Comparison of ENCODE assay signal across 27 cellular contexts in the genomic region with DNA sequence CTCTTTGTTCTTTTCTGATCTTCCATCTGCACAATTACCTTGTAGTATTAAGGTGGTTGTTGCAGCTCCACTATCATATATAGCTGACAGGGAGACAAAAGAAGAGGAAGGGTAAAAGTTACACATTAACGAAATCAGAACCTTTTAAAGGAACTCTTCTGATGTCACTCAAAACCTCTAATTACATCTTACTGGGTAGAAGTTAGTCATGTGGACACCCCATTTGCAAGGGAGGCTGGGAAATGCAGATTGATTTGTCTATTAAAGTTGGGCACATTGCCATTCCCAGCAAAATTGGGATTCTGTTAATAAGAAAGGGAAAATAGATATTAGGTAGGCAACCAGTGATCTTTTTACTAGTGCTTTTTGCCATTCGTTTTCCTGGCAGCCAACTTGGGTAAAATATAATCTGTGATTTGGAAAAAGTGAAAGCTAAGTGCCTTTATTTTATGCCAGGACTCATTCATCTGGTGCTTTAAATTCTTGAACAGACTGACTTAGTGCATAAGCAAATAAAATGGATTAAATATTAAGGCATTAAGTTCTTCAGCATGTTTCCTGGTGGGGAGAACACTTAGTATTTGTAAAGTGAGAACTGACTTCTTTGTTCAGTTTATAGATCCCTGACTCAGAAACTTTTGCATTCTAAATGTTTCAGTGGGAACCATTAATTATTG.
A peak's percentile ranks its signal among the peaks of the same experiment; 100 is the strongest.
DNase-seq lines count a peak whose midpoint lies in the region; FAIRE-seq and TF ChIP-seq lines count a peak whose summit lies in the region.
"Had no signal": no experiment of that assay in that cellular context is flagged by ENCODE, and none has a peak within 500 bp of the region (broad histone marks: within the 10 kb centered on the region; RNA-seq: fewer than 3 reads in every experiment).

No MANE protein-coding gene starts in this region.

- no peaks in the 10 kb centered on the region for H3K36me3 Mint-ChIP-seq in type B pancreatic cell
- H3K36me3 Mint-ChIP-seq: activated naive CD4-positive, alpha-beta T cell treated with anti-CD3 and anti-CD28 coated beads, Interleukin-2, amount 50 U/mL, for 24 hours; CD4-positive, alpha-beta memory T cell had no signal

- dilution Hi-C loops in mammary epithelial cell (cut with HindIII; ENCODE audit: low sequenced_read_pairs) (no loop called here), endothelial cell of umbilical vein (cut with MboI; ENCODE audit: extremely low pct_ligation_motif_present, low sequenced_read_pairs) (no loop called here)

- H3K36me3 ChIP-seq in mammary epithelial cell (ENCODE audit: insufficient read depth, low read length) (no peaks in the 10 kb centered on the region), breast epithelium (no peaks in the 10 kb centered on the region), endothelial cell of umbilical vein (ENCODE audit: control insufficient read depth in 2 of 2, extremely low read depth in 1 of 2, insufficient read depth in 2 of 2, low read length in 2 of 2) (no peaks in the 10 kb centered on the region)
- H3K36me3 ChIP-seq: brain microvascular endothelial cell, gastroesophageal sphincter, MG63, prostate gland, sigmoid colon, upper lobe of left lung had no signal

- no peak overlapping the region for H3K4me3 Mint-ChIP-seq in type B pancreatic cell
- H3K4me3 Mint-ChIP-seq: activated CD4-positive, alpha-beta T cell treated with anti-CD3 and anti-CD28 coated beads for 36 hours; activated naive CD4-positive, alpha-beta T cell treated with anti-CD3 and anti-CD28 coated beads, Interleukin-2, amount 50 U/mL, for 24 hours; CD4-positive, alpha-beta memory T cell; naive thymus-derived CD4-positive, alpha-beta T cell had no signal

- peak overlapping the region; percentile 49 for H3K27ac ChIP-seq in mammary epithelial cell (ENCODE audit: insufficient read depth, low read depth, low read length)
- no peak overlapping the region for H3K27ac ChIP-seq in breast epithelium
- no peak overlapping the region for H3K27ac ChIP-seq in endothelial cell of umbilical vein (ENCODE audit: insufficient read depth, low read depth, low read length)
- H3K27ac ChIP-seq: brain microvascular endothelial cell, gastroesophageal sphincter, prostate gland, sigmoid colon had no signal

- H3K9me1 ChIP-seq in endothelial cell of umbilical vein (replicated peaks; ENCODE audit: control insufficient read depth, extremely low read depth, insufficient read depth, low read length) = peaks cover 2% of the 10 kb centered on the region

- H4K20me1 ChIP-seq in mammary epithelial cell (ENCODE audit: insufficient read depth, low read length) = no peaks in the 10 kb centered on the region
- no peaks in the 10 kb centered on the region for H4K20me1 ChIP-seq in endothelial cell of umbilical vein (replicated peaks; ENCODE audit: control insufficient read depth, extremely low read depth, insufficient read depth, low read length)

- H3K9ac ChIP-seq in mammary epithelial cell (ENCODE audit: insufficient read depth, low read length) (no peak overlapping the region), endothelial cell of umbilical vein (replicated peaks; ENCODE audit: extremely low read depth, insufficient read depth, low read length) (no peak overlapping the region)

- CTCF ChIA-PET in mammary epithelial cell (lab: Charles Lee; ENCODE audit: low non-redundant PET) (no interaction called here), endothelial cell of umbilical vein (lab: Charles Lee) (interaction anchor here (1.0 kb wide), 1 partner anchor 71 kb away, joined by 5 read pairs; no protein-coding TSS in a partner anchor)

- no peaks in the 10 kb centered on the region for H3K4me1 Mint-ChIP-seq in type B pancreatic cell (ENCODE audit: unreplicated experiment)
- H3K4me1 Mint-ChIP-seq: activated naive CD4-positive, alpha-beta T cell treated with anti-CD3 and anti-CD28 coated beads, Interleukin-2, amount 50 U/mL, for 24 hours; CD4-positive, alpha-beta memory T cell had no signal

- TF ChIP-seq POLR2A in breast epithelium (IDR thresholded peaks at IDR 0.05) (no peak), endothelial cell of umbilical vein (IDR thresholded peaks at IDR 0.05; ENCODE audit: low read depth, low read length) (no peak)

- no peaks in the 10 kb centered on the region for H3K27me3 Mint-ChIP-seq in type B pancreatic cell
- H3K27me3 Mint-ChIP-seq: activated CD4-positive, alpha-beta T cell treated with anti-CD3 and anti-CD28 coated beads for 36 hours; activated naive CD4-positive, alpha-beta T cell treated with anti-CD3 and anti-CD28 coated beads, Interleukin-2, amount 50 U/mL, for 24 hours; naive thymus-derived CD4-positive, alpha-beta T cell had no signal

- intact Hi-C loops in mammary epithelial cell (cut with micrococcal nuclease) = no loop called here
- intact Hi-C loops in breast epithelium (cut with DNase I; ENCODE audit: low total_unique reads) = no loop called here
- intact Hi-C loops in endothelial cell of umbilical vein (cut with micrococcal nuclease) = loop anchor here (2.0 kb wide), 1 partner anchor 72 kb away; the partner anchor contains the start of gene DNM3

- BruUV-seq in mammary epithelial cell (replicated peaks; lab: Mats Ljungman, UMichigan) (no TSS peak), endothelial cell of umbilical vein (replicated peaks; lab: Mats Ljungman, UMichigan) (no TSS peak)

- H3K9me3 Mint-ChIP-seq in type B pancreatic cell = no peaks in the 10 kb centered on the region
- H3K9me3 Mint-ChIP-seq: activated naive CD4-positive, alpha-beta T cell treated with anti-CD3 and anti-CD28 coated beads, Interleukin-2, amount 50 U/mL, for 24 hours; naive thymus-derived CD4-positive, alpha-beta T cell had no signal

- no peaks in the 10 kb centered on the region for H3K9me3 ChIP-seq in mammary epithelial cell (replicated peaks; ENCODE audit: insufficient read depth, low read length)
- H3K9me3 ChIP-seq in breast epithelium = no peaks in the 10 kb centered on the region
- H3K9me3 ChIP-seq in endothelial cell of umbilical vein (replicated peaks; ENCODE audit: control insufficient read depth, insufficient read depth, low read length) = no peaks in the 10 kb centered on the region
- H3K9me3 ChIP-seq: gastroesophageal sphincter, MG63, prostate gland, sigmoid colon, upper lobe of left lung had no signal

- DNase-seq in mammary epithelial cell (no peak), breast epithelium (ENCODE audit: low spot score in 2 of 2) (no peak), endothelial cell of umbilical vein (ENCODE audit: low read depth, low spot score) (no peak), medulla oblongata (ENCODE audit: extremely low spot score) (peak; percentile 26), cerebellar nuclear complex (lab: John Stamatoyannopoulos, UW) (no peak), type B pancreatic cell (ENCODE audit: extremely low spot score, unreplicated experiment) (no peak)
- no peak for DNase-seq in activated CD4-positive, alpha-beta T cell treated with anti-CD3 and anti-CD28 coated beads, Interleukin-2, amount 50 U/mL, for 48 hours
- DNase-seq in activated CD4-positive, alpha-beta T cell treated with anti-CD3 and anti-CD28 coated beads for 1 hour = no peak
- DNase-seq: activated CD4-positive, alpha-beta T cell treated with anti-CD3 and anti-CD28 coated beads for 36 hours; activated CD8-positive, alpha-beta memory T cell treated with anti-CD3 and anti-CD28 coated beads for 24 hours; activated T-cell treated with anti-CD3 and anti-CD28 coated beads for 4 hours; amniotic stem cell; brain microvascular endothelial cell; CD4-positive, alpha-beta memory T cell; KG1; left ventricle myocardium superior; MG63; naive thymus-derived CD4-positive, alpha-beta T cell; NCI-H1930; SHP77; sigmoid colon; stimulated activated CD4-positive, alpha-beta T cell treated with anti-CD3 and anti-CD28 coated beads, Interleukin-4, amount 100 ng/mL, for 24 hours had no signal

- peak; percentile 60 for FAIRE-seq in endothelial cell of umbilical vein (lab: Jason Lieb, UNC)
- FAIRE-seq: GM12891 had no signal

- H3K79me2 ChIP-seq in mammary epithelial cell (ENCODE audit: insufficient read depth, low read length) = no peaks in the 10 kb centered on the region
- H3K79me2 ChIP-seq in endothelial cell of umbilical vein (ENCODE audit: control insufficient read depth, insufficient read depth, low read length) = no peaks in the 10 kb centered on the region

- 55% methylated on average over 2 of the region's 2 CpGs for WGBS in mammary epithelial cell (ENCODE audit: low coverage, missing lambda C conversion rate)

- POLR2A ChIA-PET in endothelial cell of umbilical vein (lab: Charles Lee) = no interaction called here

- H3K4me1 ChIP-seq in mammary epithelial cell (ENCODE audit: insufficient read depth, low read length) (peaks cover 34% of the 10 kb centered on the region), breast epithelium (no peaks in the 10 kb centered on the region), endothelial cell of umbilical vein (ENCODE audit: control insufficient read depth, extremely low read depth, insufficient read depth, low read length) (peaks cover 11% of the 10 kb centered on the region)
- H3K4me1 ChIP-seq: prostate gland had no signal

- no peak overlapping the region for H3K27ac Mint-ChIP-seq in type B pancreatic cell
- H3K27ac Mint-ChIP-seq: activated CD4-positive, alpha-beta T cell treated with anti-CD3 and anti-CD28 coated beads for 36 hours; activated naive CD4-positive, alpha-beta T cell treated with anti-CD3 and anti-CD28 coated beads, Interleukin-2, amount 50 U/mL, for 24 hours; CD4-positive, alpha-beta memory T cell; naive thymus-derived CD4-positive, alpha-beta T cell had no signal

- no peak overlapping the region for H3K4me3 ChIP-seq in mammary epithelial cell (replicated peaks in 1 of 3; ENCODE audit: insufficient read depth in 1 of 3, low read depth in 2 of 3, low read length in 3 of 3)
- no peak overlapping the region for H3K4me3 ChIP-seq in breast epithelium
- H3K4me3 ChIP-seq in endothelial cell of umbilical vein (replicated peaks in 1 of 3; ENCODE audit: insufficient read depth in 1 of 3, low read depth in 1 of 3, low read length in 3 of 3) = no peak overlapping the region
- H3K4me3 ChIP-seq: gastroesophageal sphincter, MG63, prostate gland, sigmoid colon, upper lobe of left lung had no signal

- in situ Hi-C loops in mammary epithelial cell (cut with MboI; ENCODE audit: low sequenced_read_pairs in 2 of 2) = no loop called here

- no peak overlapping the region for H2AFZ ChIP-seq in mammary epithelial cell (ENCODE audit: low read depth, low read length)
- H2AFZ ChIP-seq in endothelial cell of umbilical vein (ENCODE audit: low read depth, low read length) = no peak overlapping the region

- H3K4me2 ChIP-seq in mammary epithelial cell (ENCODE audit: insufficient read depth, low read depth, low read length) (no peak overlapping the region), endothelial cell of umbilical vein (ENCODE audit: insufficient read depth, low read length) (no peak overlapping the region)

- H3K27me3 ChIP-seq in mammary epithelial cell (ENCODE audit: insufficient read depth, low read length) (no peaks in the 10 kb centered on the region), breast epithelium (no peaks in the 10 kb centered on the region), endothelial cell of umbilical vein (ENCODE audit: control insufficient read depth in 2 of 2, insufficient read depth in 2 of 2, low read length in 2 of 2) (no peaks in the 10 kb centered on the region)
- H3K27me3 ChIP-seq: brain microvascular endothelial cell, gastroesophageal sphincter, MG63, sigmoid colon, upper lobe of left lung had no signal

- TF ChIP-seq CTCF in mammary epithelial cell (conservative IDR thresholded peaks at IDR 0.05 in 1 of 2, IDR thresholded peaks at IDR 0.05 in 1 of 2; ENCODE audit: extremely low read depth in 1 of 2, insufficient read depth in 1 of 2, low read depth in 1 of 2, low read length in 2 of 2) = no peak
- no peak for TF ChIP-seq CTCF in breast epithelium (IDR thresholded peaks at IDR 0.05)
- no peak for TF ChIP-seq CTCF in endothelial cell of umbilical vein (IDR thresholded peaks at IDR 0.05; ENCODE audit: extremely low read depth in 1 of 2, insufficient read depth in 1 of 2, low read depth in 1 of 2, low read length in 2 of 2)
- no peak for TF ChIP-seq CTCF in type B pancreatic cell (conservative IDR thresholded peaks at IDR 0.05)
